16 cellular contexts compared by ENCODE assay signal in the genomic region with DNA sequence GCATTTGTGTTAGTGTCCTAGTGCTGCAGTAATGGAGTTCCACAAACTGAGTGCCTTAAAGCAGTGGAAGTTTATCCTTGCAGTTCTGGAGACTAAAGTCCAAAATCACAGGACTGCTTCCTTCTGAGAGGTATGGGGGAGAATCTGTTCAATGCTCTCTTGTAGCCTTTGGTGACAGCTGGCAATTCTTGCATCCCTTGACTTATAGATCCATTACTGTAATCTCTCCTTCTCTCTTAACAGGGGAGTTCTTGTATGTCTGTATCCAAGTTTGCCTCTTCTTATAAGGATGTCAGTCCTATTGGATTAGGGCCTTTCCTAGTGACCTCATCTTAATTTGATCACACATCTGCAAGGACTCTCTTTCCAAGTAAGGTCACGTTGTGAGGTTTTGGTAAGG.
DNase-seq lines count a peak whose midpoint lies in the region; ATAC-seq and TF ChIP-seq lines count a peak whose summit lies in the region.
"Had no signal": no experiment of that assay in that cellular context is flagged by ENCODE, and none has a peak within 500 bp of the region (broad histone marks: within the 10 kb centered on the region; RNA-seq: fewer than 3 reads in every experiment).

No MANE protein-coding gene starts in this region.

- peaks cover 79% of the 10 kb centered on the region for H3K4me1 Mint-ChIP-seq in CD8-positive, alpha-beta T cell (ENCODE audit: low read depth)
- H3K4me1 Mint-ChIP-seq in activated T-helper 17 cell treated with anti-CD3 and anti-CD28 coated beads, Interleukin-2, amount 50 U/mL, for 72 hours = peaks cover 54% of the 10 kb centered on the region
- H3K4me1 Mint-ChIP-seq in naive thymus-derived CD4-positive, alpha-beta T cell = peaks cover 49 to 91% (median 87%) of the 10 kb centered on the region in 7 donors

- POLR2A ChIA-PET in CD8-positive, alpha-beta T cell (lab: Charles Lee) = no interaction called here
- POLR2A ChIA-PET in naive thymus-derived CD4-positive, alpha-beta T cell (lab: Charles Lee) = no interaction called here

- no peaks in the 10 kb centered on the region for H3K27me3 Mint-ChIP-seq in CD8-positive, alpha-beta T cell (ENCODE audit: low read depth)
- no peaks in the 10 kb centered on the region for H3K27me3 Mint-ChIP-seq in activated T-helper 17 cell treated with anti-CD3 and anti-CD28 coated beads, Interleukin-2, amount 50 U/mL, for 72 hours
- H3K27me3 Mint-ChIP-seq in naive thymus-derived CD4-positive, alpha-beta T cell = no peaks in the 10 kb centered on the region
- H3K27me3 Mint-ChIP-seq: B cell; CD4-positive, CD25-positive, alpha-beta regulatory T cell had no signal

- no peak overlapping the region for H3K4me2 ChIP-seq in osteoblast (ENCODE audit: insufficient read depth, low read length)

- H2AFZ ChIP-seq in osteoblast (ENCODE audit: low read length) = no peak overlapping the region

- H3K4me3 ChIP-seq in CD8-positive, alpha-beta T cell (ENCODE audit: low read depth, low read length) = no peak overlapping the region
- H3K4me3 ChIP-seq in naive thymus-derived CD4-positive, alpha-beta T cell (ENCODE audit: low read length) = no peak overlapping the region
- no peak overlapping the region for H3K4me3 ChIP-seq in osteoblast (ENCODE audit: insufficient read depth, low read length)
- H3K4me3 ChIP-seq: MG63 had no signal

- no peak for ATAC-seq in CD8-positive, alpha-beta T cell
- no peak for ATAC-seq in activated T-helper 17 cell treated with anti-CD3 and anti-CD28 coated beads, Interleukin-2, amount 50 U/mL, for 72 hours (replicated peaks)
- no peak for ATAC-seq in naive thymus-derived CD4-positive, alpha-beta T cell
- ATAC-seq in GM19467 (IDR thresholded peaks at IDR 0.05; ENCODE audit: unreplicated experiment) = no peak
- no peak for ATAC-seq in GM18907 (IDR thresholded peaks at IDR 0.05; ENCODE audit: unreplicated experiment)

- H3K36me3 Mint-ChIP-seq in CD8-positive, alpha-beta T cell = peaks cover 81% of the 10 kb centered on the region
- no peaks in the 10 kb centered on the region for H3K36me3 Mint-ChIP-seq in activated T-helper 17 cell treated with anti-CD3 and anti-CD28 coated beads, Interleukin-2, amount 50 U/mL, for 72 hours (ENCODE audit: low read depth)
- H3K36me3 Mint-ChIP-seq in naive thymus-derived CD4-positive, alpha-beta T cell = peaks cover 28 to 76% (median 53%) of the 10 kb centered on the region in 5 donors

- no peaks in the 10 kb centered on the region for H3K9me3 ChIP-seq in CD8-positive, alpha-beta T cell (ENCODE audit: low read length)
- no peaks in the 10 kb centered on the region for H3K9me3 ChIP-seq in naive thymus-derived CD4-positive, alpha-beta T cell (ENCODE audit: control insufficient read depth in 2 of 3, low read length in 3 of 3)
- no peaks in the 10 kb centered on the region for H3K9me3 ChIP-seq in osteoblast (ENCODE audit: low read depth, low read length)
- H3K9me3 ChIP-seq: MG63 had no signal

- H3K79me2 ChIP-seq in osteoblast (ENCODE audit: insufficient read depth, low read length) = peaks cover 75% of the 10 kb centered on the region

- TF ChIP-seq CTCF in CD8-positive, alpha-beta T cell (IDR thresholded peaks at IDR 0.05) = no peak
- no peak for TF ChIP-seq CTCF in osteoblast (IDR thresholded peaks at IDR 0.05; ENCODE audit: extremely low read depth, low read depth, low read length)

- peaks cover 12% of the 10 kb centered on the region for H4K20me1 ChIP-seq in osteoblast (ENCODE audit: insufficient read depth, low read length)

- peaks cover 25% of the 10 kb centered on the region for H3K4me1 ChIP-seq in CD8-positive, alpha-beta T cell (ENCODE audit: insufficient read depth, low read length)
- H3K4me1 ChIP-seq in naive thymus-derived CD4-positive, alpha-beta T cell (ENCODE audit: control insufficient read depth in 2 of 2, insufficient read depth in 2 of 2, low read length in 2 of 2) = peaks cover 0 to 6% of the 10 kb centered on the region in 2 donors
- H3K4me1 ChIP-seq in osteoblast (ENCODE audit: insufficient read depth, low read length) = no peaks in the 10 kb centered on the region

- H3K4me3 Mint-ChIP-seq in CD8-positive, alpha-beta T cell = no peak overlapping the region
- H3K4me3 Mint-ChIP-seq in activated T-helper 17 cell treated with anti-CD3 and anti-CD28 coated beads, Interleukin-2, amount 50 U/mL, for 72 hours = no peak overlapping the region
- H3K4me3 Mint-ChIP-seq in naive thymus-derived CD4-positive, alpha-beta T cell = no peak overlapping the region
- H3K4me3 Mint-ChIP-seq: B cell, HFFc6 had no signal

- H3K27ac ChIP-seq in CD8-positive, alpha-beta T cell (ENCODE audit: low read depth, low read length) = no peak overlapping the region
- H3K27ac ChIP-seq in naive thymus-derived CD4-positive, alpha-beta T cell (ENCODE audit: low read depth, low read length) = no peak overlapping the region
- no peak overlapping the region for H3K27ac ChIP-seq in osteoblast (ENCODE audit: low read depth, low read length)
- H3K27ac ChIP-seq: 22Rv1 had no signal

- intact Hi-C loops in CD8-positive, alpha-beta T cell (cut with DNase I, micrococcal nuclease) = no loop called here
- intact Hi-C loops in naive thymus-derived CD4-positive, alpha-beta T cell (cut with micrococcal nuclease) = no loop called here

- H3K27ac Mint-ChIP-seq in CD8-positive, alpha-beta T cell = peak overlapping the region; percentile 7
- peak overlapping the region; percentile 3 for H3K27ac Mint-ChIP-seq in activated T-helper 17 cell treated with anti-CD3 and anti-CD28 coated beads, Interleukin-2, amount 50 U/mL, for 72 hours
- peak overlapping the region in 5 of 9 donors; percentile 3 to 86 (median 29) for H3K27ac Mint-ChIP-seq in naive thymus-derived CD4-positive, alpha-beta T cell
- H3K27ac Mint-ChIP-seq: B cell, HFFc6 had no signal

- H3K27me3 ChIP-seq in CD8-positive, alpha-beta T cell (ENCODE audit: insufficient read depth, low read length) = no peaks in the 10 kb centered on the region
- H3K27me3 ChIP-seq in naive thymus-derived CD4-positive, alpha-beta T cell (ENCODE audit: control insufficient read depth in 2 of 2, insufficient read depth in 2 of 2, low read length in 2 of 2) = no peaks in the 10 kb centered on the region
- H3K27me3 ChIP-seq in osteoblast (ENCODE audit: insufficient read depth, low read length) = no peaks in the 10 kb centered on the region
- H3K27me3 ChIP-seq: MG63 had no signal

- DNase-seq in NCI-H82 (lab: John Stamatoyannopoulos, UW) (peak; percentile 19), NCI-H82 treated with DMSO at 0.1 percent for 48 hours (lab: John Stamatoyannopoulos, UW; ENCODE audit: unreplicated experiment) (no peak), osteoblast (ENCODE audit: insufficient read length, low spot score, missing footprints) (no peak)
- DNase-seq in CD8-positive, alpha-beta T cell = no peak
- DNase-seq in naive thymus-derived CD4-positive, alpha-beta T cell = no peak
- DNase-seq: CD4-positive, CD25-positive, alpha-beta regulatory T cell; HFFc6; MG63; NCI-H1092 treated with DMSO at 0.1 percent for 48 hours; NCI-H2081 treated with DMSO at 0.1 percent for 48 hours; NCI-H510A treated with DMSO at 0.1 percent for 48 hours had no signal

- H3K9me3 Mint-ChIP-seq in CD8-positive, alpha-beta T cell = no peaks in the 10 kb centered on the region
- no peaks in the 10 kb centered on the region for H3K9me3 Mint-ChIP-seq in activated T-helper 17 cell treated with anti-CD3 and anti-CD28 coated beads, Interleukin-2, amount 50 U/mL, for 72 hours
- peaks cover 0 to 3% (median 0%) of the 10 kb centered on the region in 11 donors for H3K9me3 Mint-ChIP-seq in naive thymus-derived CD4-positive, alpha-beta T cell
- H3K9me3 Mint-ChIP-seq: HFFc6 had no signal

- CTCF ChIA-PET in CD8-positive, alpha-beta T cell (lab: Charles Lee) = no interaction called here
- CTCF ChIA-PET in naive thymus-derived CD4-positive, alpha-beta T cell (lab: Charles Lee) = no interaction called here

- peaks cover 8% of the 10 kb centered on the region for H3K36me3 ChIP-seq in CD8-positive, alpha-beta T cell (ENCODE audit: insufficient read depth, low read length)
- H3K36me3 ChIP-seq in naive thymus-derived CD4-positive, alpha-beta T cell (ENCODE audit: control insufficient read depth in 2 of 3, insufficient read depth in 3 of 3, low read length in 3 of 3) = peaks cover 0 to 44% (median 5%) of the 10 kb centered on the region in 3 experiments
- peaks cover 54% of the 10 kb centered on the region for H3K36me3 ChIP-seq in osteoblast (ENCODE audit: insufficient read depth, low read length)
